In the genomic region with DNA sequence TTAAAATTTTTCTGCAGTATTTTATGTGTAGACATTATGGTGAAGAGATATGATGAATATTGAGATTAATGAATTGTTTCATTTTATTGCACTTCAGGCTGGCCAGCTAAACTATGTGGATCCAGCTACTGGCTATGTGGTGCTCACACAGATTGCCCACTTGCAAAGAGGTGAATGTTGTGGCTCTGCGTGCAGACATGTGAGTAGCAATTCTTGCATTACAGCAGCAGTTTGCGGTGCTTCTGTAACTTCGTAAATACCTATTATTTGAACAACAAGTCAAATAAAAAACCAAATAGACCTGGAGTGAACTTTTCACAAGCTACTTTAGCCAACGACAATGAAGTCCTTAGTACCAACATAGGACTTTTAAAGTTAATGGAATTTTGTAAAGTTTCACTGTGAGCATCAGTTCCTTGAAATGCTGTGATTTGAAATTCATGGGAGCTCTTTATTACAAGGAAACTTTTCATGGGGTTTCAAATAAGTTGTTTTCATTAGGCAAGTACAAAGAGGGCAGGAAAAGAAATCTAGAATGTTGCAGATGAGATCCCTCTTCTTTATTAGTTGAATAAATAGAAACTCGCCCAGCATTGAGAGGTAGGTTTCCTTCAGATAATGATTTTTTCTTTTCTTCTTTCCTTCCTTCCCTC, we compare ENCODE assay signal across 2 cellular contexts.
TF ChIP-seq lines count a peak whose summit lies in the region.

No MANE protein-coding gene starts in this region.

TF ChIP-seq in HepG2, 621 proteins besides CTCF, POLR2A, EP300 and RAD21:
- TF ChIP-seq HNRNPK (IDR thresholded peaks at IDR 0.05; ENCODE audit: low read depth, low read length, poor library complexity, severe bottlenecking) (peak; percentile 28), FOXO1 (CRISPR knock-in tag; IDR thresholded peaks at IDR 0.05) (no peak), ATM (IDR thresholded peaks at IDR 0.05; ENCODE audit: borderline replicate concordance) (no peak), SRSF9 (IDR thresholded peaks at IDR 0.05; ENCODE audit: borderline replicate concordance, insufficient read depth, low read depth, low read length, poor library complexity, severe bottlenecking) (no peak)
TF ChIP-seq in HepG2: peak in this region for 1.

TF ChIP-seq in K562, 482 proteins besides CTCF, POLR2A, EP300 and RAD21:
- TF ChIP-seq PCBP2 (IDR thresholded peaks at IDR 0.05; ENCODE audit: low read depth, low read length, poor library complexity, severe bottlenecking) (peak; percentile 25), SAFB (IDR thresholded peaks at IDR 0.05; ENCODE audit: borderline replicate concordance, low read depth, low read length) (no peak)
